Comparison of ENCODE assay signal across 30 cellular contexts in the genomic region with DNA sequence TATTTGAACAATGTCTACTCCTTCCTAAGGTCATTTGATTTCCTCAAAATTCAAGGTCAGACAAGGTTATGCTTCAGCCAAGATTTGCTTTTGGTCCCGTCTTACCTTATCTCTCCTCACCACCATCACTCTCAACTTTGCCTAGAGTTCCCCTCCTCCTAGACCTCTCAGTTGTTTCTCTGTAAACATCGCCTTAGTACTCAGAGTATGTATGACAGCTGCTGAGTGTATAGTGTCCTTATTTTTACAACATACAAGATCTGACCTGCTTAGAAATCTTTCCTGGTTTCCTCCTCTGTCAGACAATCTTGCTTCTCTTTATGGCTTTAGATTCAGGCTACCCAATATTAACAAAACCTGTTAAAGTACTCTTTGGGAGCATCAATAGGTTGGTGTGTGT. TPM values are rescaled to one million over a fixed set of nuclear protein-coding genes. Genes with fewer than 3 reads are reported as not detected.
DNase-seq lines count a peak whose midpoint lies in the region; ATAC-seq and TF ChIP-seq lines count a peak whose summit lies in the region.
"Had no signal": no experiment of that assay in that cellular context is flagged by ENCODE, and none has a peak within 500 bp of the region (broad histone marks: within the 10 kb centered on the region; RNA-seq: fewer than 3 reads in every experiment).

No MANE protein-coding gene starts in this region.

- H3K27me3 Mint-ChIP-seq in mesothelial cell of epicardium (ENCODE audit: low read depth), result peaks cover 2% of the 10 kb centered on the region

- H3K9me2 ChIP-seq in SK-N-SH, result no peaks in the 10 kb centered on the region

- H3K4me2 ChIP-seq in SK-N-SH, result no peak overlapping the region

- no peaks in the 10 kb centered on the region for H3K9me3 Mint-ChIP-seq in mesothelial cell of epicardium
- no peaks in the 10 kb centered on the region for H3K9me3 Mint-ChIP-seq in activated naive CD4-positive, alpha-beta T cell treated with anti-CD3 and anti-CD28 coated beads, Interleukin-2, amount 50 U/mL, for 72 hours
- H3K9me3 Mint-ChIP-seq: H9 had no signal

- H3K36me3 Mint-ChIP-seq in mesothelial cell of epicardium, result no peaks in the 10 kb centered on the region
- no peaks in the 10 kb centered on the region for H3K36me3 Mint-ChIP-seq in activated naive CD4-positive, alpha-beta T cell treated with anti-CD3 and anti-CD28 coated beads, Interleukin-2, amount 50 U/mL, for 72 hours
- H3K36me3 Mint-ChIP-seq: CD4-positive, CD25-positive, alpha-beta regulatory T cell had no signal

- intact Hi-C loops in testis (cut with DNase I; ENCODE audit: low total_unique reads), result loop anchor here (10.0 kb wide), 1 partner anchor 69 kb away; no protein-coding TSS in a partner anchor

- no peaks in the 10 kb centered on the region for H3F3A ChIP-seq in SK-N-SH (replicated peaks; ENCODE audit: insufficient read depth)

- H2AFZ ChIP-seq in SK-N-SH (ENCODE audit: low read depth), result no peak overlapping the region
- H2AFZ ChIP-seq: GM23248 had no signal

- TF ChIP-seq RAD21 in SK-N-SH (IDR thresholded peaks at IDR 0.05; ENCODE audit: low read length), result no peak

- ATAC-seq in SK-N-SH treated with all-trans-retinoic acid at 6 μM for 48 hours (no peak; the same call in 2 of the 3 replicates), GM18520 (IDR thresholded peaks at IDR 0.05; ENCODE audit: unreplicated experiment) (no peak)
- ATAC-seq in activated naive CD4-positive, alpha-beta T cell treated with anti-CD3 and anti-CD28 coated beads, Interleukin-2, amount 50 U/mL, for 72 hours, result no peak
- ATAC-seq: HepG2, Panc1 had no signal

- peaks cover 10% of the 10 kb centered on the region for H3K4me1 Mint-ChIP-seq in mesothelial cell of epicardium
- H3K4me1 Mint-ChIP-seq: CD4-positive, CD25-positive, alpha-beta regulatory T cell had no signal

- H3K79me2 ChIP-seq in SK-N-SH (ENCODE audit: insufficient read depth), result no peaks in the 10 kb centered on the region

- no peaks in the 10 kb centered on the region for H3K36me3 ChIP-seq in SK-N-SH (replicated peaks in 1 of 2; ENCODE audit: control insufficient read depth in 1 of 2, insufficient read depth in 2 of 2, low read length in 1 of 2)
- H3K36me3 ChIP-seq in SJCRH30, result no peaks in the 10 kb centered on the region
- no peaks in the 10 kb centered on the region for H3K36me3 ChIP-seq in testis (ENCODE audit: low read depth, missing control alignments)

- POLR2A ChIA-PET in SK-N-SH (lab: Yijun Ruan, JAX), result interaction anchor here (0.9 to 1.5 kb wide), 3 partner anchors 353 to 530 kb away, joined by 3 to 7 read pairs (median 5); a partner anchor contains a TSS

- H3K27me3 ChIP-seq in SK-N-SH (ENCODE audit: insufficient read depth) (no peaks in the 10 kb centered on the region; the same call in 1 of the 2 replicates), SJCRH30 (no peaks in the 10 kb centered on the region), testis (no peaks in the 10 kb centered on the region)

- TF ChIP-seq EP300 in SK-N-SH (IDR thresholded peaks at IDR 0.05; ENCODE audit: borderline replicate concordance in 1 of 2, low read depth in 1 of 2, low read length in 1 of 2), result no peak

- H3K9me3 ChIP-seq in SK-N-SH, result no peaks in the 10 kb centered on the region
- H3K9me3 ChIP-seq in SJCRH30 (replicated peaks), result no peaks in the 10 kb centered on the region
- H3K9me3 ChIP-seq in testis, result no peaks in the 10 kb centered on the region

- no peak overlapping the region for H3K4me3 ChIP-seq in SK-N-SH (ENCODE audit: low read depth in 2 of 2, low read length in 1 of 2)
- no peak overlapping the region for H3K4me3 ChIP-seq in SJCRH30
- no peak overlapping the region for H3K4me3 ChIP-seq in testis
- H3K4me3 ChIP-seq: GM23248 had no signal

- H4K20me1 ChIP-seq in SK-N-SH (ENCODE audit: insufficient read depth), result no peaks in the 10 kb centered on the region

- CTCF ChIA-PET in SK-N-SH (lab: Yijun Ruan, JAX), result interaction anchor here (1.9 kb wide), 1 partner anchor 378 kb away, joined by 4 read pairs; no protein-coding TSS in a partner anchor

- TF ChIP-seq CTCF in SK-N-SH (IDR thresholded peaks at IDR 0.05) (no peak), mesothelial cell of epicardium (IDR thresholded peaks at IDR 0.05; ENCODE audit: unreplicated experiment) (no peak), testis (IDR thresholded peaks at IDR 0.05) (no peak)

- WGBS in SK-N-SH (ENCODE audit: low lambda C conversion rate), result 69% methylated on average over 2 of the region's 2 CpGs
- WGBS in testis, 2 donors, result 67 to 70% methylated on average over 2 of the region's 2 CpGs

- H3K9ac ChIP-seq in SK-N-SH, result no peak overlapping the region
- H3K9ac ChIP-seq: GM23248 had no signal

- DNase-seq in SK-N-SH (no peak), SJCRH30 (peak in 1 of 2 experiments; percentile 13), mesothelial cell of epicardium (ENCODE audit: low spot score in 2 of 2, unreplicated experiment in 2 of 2) (no peak), testis (no peak), occipital lobe (lab: John Stamatoyannopoulos, UW) (no peak)
- no peak for DNase-seq in activated naive CD4-positive, alpha-beta T cell treated with anti-CD3 and anti-CD28 coated beads, Interleukin-2, amount 50 U/mL, for 72 hours (ENCODE audit: low spot score in 2 of 2)
- DNase-seq: CD4-positive, CD25-positive, alpha-beta regulatory T cell; DMS153; DND-41; GM23248; H9; Kasumi-1; NCI-H1092 treated with DMSO at 0.1 percent for 48 hours; NCI-H1436; NCI-H187; NCI-H2081 treated with DMSO at 0.1 percent for 48 hours; NCI-H2171; NCI-H226; NCI-H510A; NCI-H69; SIG-M5 had no signal

- H3K4me1 ChIP-seq in SK-N-SH (ENCODE audit: control insufficient read depth in 1 of 2, insufficient read depth in 2 of 2, low read depth in 1 of 2, low read length in 1 of 2) (peaks cover 7 to 20% of the 10 kb centered on the region in 2 experiments; a peak in 3 of 4 replicates), SJCRH30 (peaks cover 10% of the 10 kb centered on the region; the same call in 1 of the 2 replicates), testis (peaks cover 19% of the 10 kb centered on the region)

- no peak overlapping the region for H3K4me3 Mint-ChIP-seq in mesothelial cell of epicardium
- H3K4me3 Mint-ChIP-seq: CD4-positive, CD25-positive, alpha-beta regulatory T cell; H9 had no signal

- H3K27ac Mint-ChIP-seq in mesothelial cell of epicardium, result peak overlapping the region; percentile 28
- H3K27ac Mint-ChIP-seq in activated naive CD4-positive, alpha-beta T cell treated with anti-CD3 and anti-CD28 coated beads, Interleukin-2, amount 50 U/mL, for 72 hours, result no peak overlapping the region
- H3K27ac Mint-ChIP-seq: CD4-positive, CD25-positive, alpha-beta regulatory T cell; H9 had no signal

- TF ChIP-seq POLR2A in testis (IDR thresholded peaks at IDR 0.05), result no peak

- H3K27ac ChIP-seq in SK-N-SH (ENCODE audit: low read depth in 2 of 2, low read length in 1 of 2) (peak overlapping the region; percentile 21 to 100; a peak in 3 of 4 replicates), SJCRH30 (peak overlapping the region; percentile 13), testis (peak overlapping the region; percentile 39 to 62)
- H3K27ac ChIP-seq: 22Rv1, GM23248, RWPE1 had no signal

TF ChIP-seq in SK-N-SH treated with all-trans-retinoic acid at 6 μM for 48 hours, 23 proteins besides CTCF, POLR2A, EP300 and RAD21 (continues in another document):
- TF ChIP-seq ZNF8 (CRISPR knock-in tag; IDR thresholded peaks at IDR 0.05) (no peak), SNAI2 (CRISPR knock-in tag; IDR thresholded peaks at IDR 0.05) (no peak), TCF4 (CRISPR knock-in tag; IDR thresholded peaks at IDR 0.05; ENCODE audit: borderline replicate concordance) (no peak), ESRRG (CRISPR knock-in tag; IDR thresholded peaks at IDR 0.05) (no peak), ZNF70 (CRISPR knock-in tag; IDR thresholded peaks at IDR 0.05) (no peak), PPARA (CRISPR knock-in tag; IDR thresholded peaks at IDR 0.05; ENCODE audit: borderline replicate concordance) (no peak; the same call in 1 of the 2 replicates), ZFP3 (CRISPR knock-in tag; IDR thresholded peaks at IDR 0.05) (no peak)
- TF ChIP-seq, protein P1, sequence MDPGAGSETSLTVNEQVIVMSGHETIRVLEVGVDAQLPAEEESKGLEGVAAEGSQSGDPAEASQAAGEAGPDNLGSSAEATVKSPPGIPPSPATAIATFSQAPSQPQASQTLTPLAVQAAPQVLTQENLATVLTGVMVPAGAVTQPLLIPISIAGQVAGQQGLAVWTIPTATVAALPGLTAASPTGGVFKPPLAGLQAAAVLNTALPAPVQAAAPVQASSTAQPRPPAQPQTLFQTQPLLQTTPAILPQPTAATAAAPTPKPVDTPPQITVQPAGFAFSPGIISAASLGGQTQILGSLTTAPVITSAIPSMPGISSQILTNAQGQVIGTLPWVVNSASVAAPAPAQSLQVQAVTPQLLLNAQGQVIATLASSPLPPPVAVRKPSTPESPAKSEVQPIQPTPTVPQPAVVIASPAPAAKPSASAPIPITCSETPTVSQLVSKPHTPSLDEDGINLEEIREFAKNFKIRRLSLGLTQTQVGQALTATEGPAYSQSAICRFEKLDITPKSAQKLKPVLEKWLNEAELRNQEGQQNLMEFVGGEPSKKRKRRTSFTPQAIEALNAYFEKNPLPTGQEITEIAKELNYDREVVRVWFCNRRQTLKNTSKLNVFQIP (CRISPR knock-in tag; IDR thresholded peaks at IDR 0.05; ENCODE audit: borderline replicate concordance, low read depth), result no peak

RNA-seq across cellular contexts. Expression of a gene that starts 50.0 kb away (rescaled TPM):
- polyA plus RNA-seq in SK-N-SH (2012; rRNA removed) (0.02 and 0.08 TPM in 2 replicates), testis (ENCODE audit: insufficient read depth, low read depth, low replicate concordance) (10.8 TPM)
- 0.05 and 0.09 TPM in 2 replicates for polyA plus RNA-seq in SK-N-SH (2012; cell fraction: cytosol; rRNA removed)
- polyA plus RNA-seq in SK-N-SH (2012; cell fraction: nucleus; rRNA removed), result 0.06 TPM in 2 replicates
- 0.48 TPM in 1 of 2 replicates, not detected in the other for total RNA-seq in SJCRH30 (2014; rRNA removed; shearing (Covaris generic))
- total RNA-seq in mesothelial cell of epicardium (0.20 to 0.42 TPM in 2 of 3 replicates, not detected in the other), testis (1 to 10 TPM; 9.4 to 9.9 TPM), occipital lobe (not detected)
- not detected for total RNA-seq in activated naive CD4-positive, alpha-beta T cell treated with anti-CD3 and anti-CD28 coated beads, Interleukin-2, amount 50 U/mL, for 72 hours
- total RNA-seq: CD4-positive, CD25-positive, alpha-beta regulatory T cell; GM23248; H9; HT1080; OCI-LY7 had no signal
- polyA plus RNA-seq: BJ; CD4-positive, CD25-positive, alpha-beta regulatory T cell; GM23248 had no signal
